In the genomic region with DNA sequence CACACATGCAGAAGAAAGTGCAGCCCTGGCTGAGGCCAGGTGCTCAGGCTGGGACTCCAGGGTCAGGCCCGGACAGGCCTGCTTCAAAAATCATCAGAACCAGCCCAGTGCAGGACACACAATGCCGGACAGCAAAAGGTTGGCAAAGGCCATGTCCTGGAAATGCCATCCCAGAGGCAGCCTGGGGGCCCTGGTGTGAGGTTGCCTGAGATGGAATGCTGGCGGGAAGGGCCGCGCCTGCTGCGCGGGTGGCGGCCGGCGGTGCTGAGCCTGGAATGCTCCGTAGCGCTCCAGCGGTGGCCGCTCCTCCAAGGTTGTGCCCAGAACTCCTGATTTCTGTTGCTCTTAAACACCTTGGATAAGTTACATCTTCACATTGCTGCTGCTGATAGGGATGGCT, we compare ENCODE assay signal across 1 cellular context.
A peak's percentile ranks its signal among the peaks of the same experiment; 100 is the strongest.
TF ChIP-seq lines count a peak whose summit lies in the region.

No MANE protein-coding gene starts in this region.

TF ChIP-seq in HEK293, 187 proteins besides CTCF, POLR2A, EP300 and RAD21 (continued from another document):
- TF ChIP-seq, protein P1, sequence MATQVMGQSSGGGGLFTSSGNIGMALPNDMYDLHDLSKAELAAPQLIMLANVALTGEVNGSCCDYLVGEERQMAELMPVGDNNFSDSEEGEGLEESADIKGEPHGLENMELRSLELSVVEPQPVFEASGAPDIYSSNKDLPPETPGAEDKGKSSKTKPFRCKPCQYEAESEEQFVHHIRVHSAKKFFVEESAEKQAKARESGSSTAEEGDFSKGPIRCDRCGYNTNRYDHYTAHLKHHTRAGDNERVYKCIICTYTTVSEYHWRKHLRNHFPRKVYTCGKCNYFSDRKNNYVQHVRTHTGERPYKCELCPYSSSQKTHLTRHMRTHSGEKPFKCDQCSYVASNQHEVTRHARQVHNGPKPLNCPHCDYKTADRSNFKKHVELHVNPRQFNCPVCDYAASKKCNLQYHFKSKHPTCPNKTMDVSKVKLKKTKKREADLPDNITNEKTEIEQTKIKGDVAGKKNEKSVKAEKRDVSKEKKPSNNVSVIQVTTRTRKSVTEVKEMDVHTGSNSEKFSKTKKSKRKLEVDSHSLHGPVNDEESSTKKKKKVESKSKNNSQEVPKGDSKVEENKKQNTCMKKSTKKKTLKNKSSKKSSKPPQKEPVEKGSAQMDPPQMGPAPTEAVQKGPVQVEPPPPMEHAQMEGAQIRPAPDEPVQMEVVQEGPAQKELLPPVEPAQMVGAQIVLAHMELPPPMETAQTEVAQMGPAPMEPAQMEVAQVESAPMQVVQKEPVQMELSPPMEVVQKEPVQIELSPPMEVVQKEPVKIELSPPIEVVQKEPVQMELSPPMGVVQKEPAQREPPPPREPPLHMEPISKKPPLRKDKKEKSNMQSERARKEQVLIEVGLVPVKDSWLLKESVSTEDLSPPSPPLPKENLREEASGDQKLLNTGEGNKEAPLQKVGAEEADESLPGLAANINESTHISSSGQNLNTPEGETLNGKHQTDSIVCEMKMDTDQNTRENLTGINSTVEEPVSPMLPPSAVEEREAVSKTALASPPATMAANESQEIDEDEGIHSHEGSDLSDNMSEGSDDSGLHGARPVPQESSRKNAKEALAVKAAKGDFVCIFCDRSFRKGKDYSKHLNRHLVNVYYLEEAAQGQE (tag by site-specific recombination; IDR thresholded peaks at IDR 0.05) = 0 out of 2 replicates have a peak, but pooled peaks have one; percentile 33
